ENCODE assay signal across 2 cellular contexts in the genomic region with DNA sequence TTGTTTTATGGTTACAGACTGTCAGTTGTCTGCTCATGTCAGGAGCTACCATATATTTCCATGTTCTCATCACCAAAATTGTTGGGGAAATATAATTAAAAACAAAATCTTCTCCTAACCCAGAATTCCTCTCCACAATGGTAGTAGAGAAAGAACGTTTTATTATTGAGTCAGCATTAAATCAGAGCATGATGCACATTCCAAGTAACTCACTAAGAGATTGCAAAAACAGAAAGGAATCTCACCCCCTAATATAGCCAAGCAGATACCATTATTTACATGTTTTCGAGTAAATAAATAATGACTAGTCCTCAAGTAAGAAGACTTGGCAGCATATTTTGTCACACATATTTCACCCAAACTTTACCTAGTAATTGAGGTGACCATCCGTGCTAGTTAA.
TF ChIP-seq lines count a peak whose summit lies in the region.

No MANE protein-coding gene starts in this region.

TF ChIP-seq in HepG2, 621 proteins besides CTCF, POLR2A, EP300 and RAD21 (continued from another document):
- TF ChIP-seq, protein P1, sequence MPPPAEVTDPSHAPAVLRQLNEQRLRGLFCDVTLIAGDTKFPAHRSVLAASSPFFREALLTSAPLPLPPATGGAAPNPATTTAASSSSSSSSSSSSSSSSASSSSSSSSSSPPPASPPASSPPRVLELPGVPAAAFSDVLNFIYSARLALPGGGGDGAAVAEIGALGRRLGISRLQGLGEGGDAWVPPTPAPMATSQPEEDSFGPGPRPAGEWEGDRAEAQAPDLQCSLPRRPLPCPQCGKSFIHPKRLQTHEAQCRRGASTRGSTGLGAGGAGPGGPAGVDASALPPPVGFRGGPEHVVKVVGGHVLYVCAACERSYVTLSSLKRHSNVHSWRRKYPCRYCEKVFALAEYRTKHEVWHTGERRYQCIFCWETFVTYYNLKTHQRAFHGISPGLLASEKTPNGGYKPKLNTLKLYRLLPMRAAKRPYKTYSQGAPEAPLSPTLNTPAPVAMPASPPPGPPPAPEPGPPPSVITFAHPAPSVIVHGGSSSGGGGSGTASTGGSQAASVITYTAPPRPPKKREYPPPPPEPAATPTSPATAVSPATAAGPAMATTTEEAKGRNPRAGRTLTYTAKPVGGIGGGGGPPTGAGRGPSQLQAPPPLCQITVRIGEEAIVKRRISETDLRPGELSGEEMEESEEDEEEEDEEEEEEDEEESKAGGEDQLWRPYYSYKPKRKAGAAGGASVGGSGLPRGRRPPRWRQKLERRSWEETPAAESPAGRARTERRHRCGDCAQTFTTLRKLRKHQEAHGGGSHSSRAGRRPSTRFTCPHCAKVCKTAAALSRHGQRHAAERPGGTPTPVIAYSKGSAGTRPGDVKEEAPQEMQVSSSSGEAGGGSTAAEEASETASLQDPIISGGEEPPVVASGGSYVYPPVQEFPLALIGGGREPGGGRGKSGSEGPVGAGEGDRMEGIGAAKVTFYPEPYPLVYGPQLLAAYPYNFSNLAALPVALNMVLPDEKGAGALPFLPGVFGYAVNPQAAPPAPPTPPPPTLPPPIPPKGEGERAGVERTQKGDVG (CRISPR knock-in tag; IDR thresholded peaks at IDR 0.05; ENCODE audit: borderline replicate concordance), result no peak
- no peak for TF ChIP-seq ZNF251 (CRISPR knock-in tag; IDR thresholded peaks at IDR 0.05)
- TF ChIP-seq NFE2L2 (IDR thresholded peaks at IDR 0.05; ENCODE audit: low read length), result no peak

TF ChIP-seq in HEK293T, 16 proteins besides CTCF, POLR2A, EP300 and RAD21 (continued from another document):
- TF ChIP-seq CTBP1 (IDR thresholded peaks at IDR 0.05; ENCODE audit: borderline replicate concordance) (no peak), NFRKB (IDR thresholded peaks at IDR 0.05) (no peak), SP1 (IDR thresholded peaks at IDR 0.05) (no peak), LEF1 (IDR thresholded peaks at IDR 0.05; ENCODE audit: borderline replicate concordance) (no peak), L3MBTL2 (conservative IDR thresholded peaks at IDR 0.05) (no peak), FOXM1 (IDR thresholded peaks at IDR 0.05; ENCODE audit: borderline replicate concordance) (no peak), ZNF384 (IDR thresholded peaks at IDR 0.05) (no peak)
